Comparison of ENCODE assay signal across 30 cellular contexts in the genomic region with DNA sequence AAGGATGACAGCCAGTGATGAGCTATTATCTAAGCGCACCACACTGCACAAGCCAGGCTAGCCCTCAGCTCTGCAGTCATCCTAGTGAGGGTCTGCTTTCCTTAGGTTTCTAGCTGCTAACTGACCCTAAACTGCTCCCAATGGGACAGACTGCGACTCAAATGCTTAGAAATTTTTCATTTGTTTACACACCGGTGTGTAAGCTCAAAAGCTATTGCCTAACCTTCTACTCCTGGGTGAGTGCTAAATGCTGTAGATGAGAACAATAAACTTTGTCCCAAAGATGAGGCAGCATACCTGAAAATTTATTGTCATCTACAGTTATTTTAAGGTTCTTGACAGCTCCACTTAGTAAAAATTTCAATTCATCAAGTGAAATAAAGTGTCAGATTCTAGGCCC.
A peak's percentile ranks its signal among the peaks of the same experiment; 100 is the strongest.
DNase-seq lines count a peak whose midpoint lies in the region; ATAC-seq, FAIRE-seq and TF ChIP-seq lines count a peak whose summit lies in the region.
"Had no signal": no experiment of that assay in that cellular context is flagged by ENCODE, and none has a peak within 500 bp of the region (broad histone marks: within the 10 kb centered on the region; RNA-seq: fewer than 3 reads in every experiment).

No MANE protein-coding gene starts in this region.

- DNase-seq in DND-41 (no peak), bronchial epithelial cell (ENCODE audit: low read depth) (peak; percentile 14), left lung (no peak), neuronal stem cell (ENCODE audit: low spot score) (no peak), left colon (no peak), substantia nigra (lab: John Stamatoyannopoulos, UW) (no peak), GOT3 (lab: John Stamatoyannopoulos, UW) (no peak), globus pallidus (ENCODE audit: low spot score) (no peak)
- DNase-seq: CD8-positive, alpha-beta T cell; DMS 273 treated with DMSO at 0.1 percent for 48 hours; DMS79; GF-D8; Kasumi-1; NCI-H1105 treated with DMSO at 0.1 percent for 48 hours; NCI-H146; NCI-H1930; NCI-H446 treated with DMSO at 0.1 percent for 48 hours; NCI-H526; NCI-H82; NK-92 treated with Interleukin-12 subunit alpha and Interleukin-12 subunit beta, amount 100 ng/mL, for 24 hours; PC-9 had no signal

- no peaks in the 10 kb centered on the region for H4K20me1 ChIP-seq in DND-41 (ENCODE audit: insufficient read depth, low read length)

- H3K14ac ChIP-seq in neuronal stem cell (ENCODE audit: low read length), result no peak overlapping the region

- H2AFZ ChIP-seq in DND-41 (ENCODE audit: low read depth, low read length), result peak overlapping the region; percentile 1; the same call in 1 of the 2 replicates
- peak overlapping the region; percentile 25 for H2AFZ ChIP-seq in neuronal stem cell (ENCODE audit: low read length)
- H2AFZ ChIP-seq: PC-9 had no signal

- no peaks in the 10 kb centered on the region for H3K79me2 ChIP-seq in DND-41 (ENCODE audit: insufficient read depth, low read length)

- TF ChIP-seq CTCF in DND-41 (IDR thresholded peaks at IDR 0.05; ENCODE audit: borderline replicate concordance, extremely low read depth, low read length, poor library complexity, severe bottlenecking), result no peak
- TF ChIP-seq CTCF in bronchial epithelial cell (IDR thresholded peaks at IDR 0.05; ENCODE audit: insufficient read depth, low read length, severe bottlenecking), result no peak
- no peak for TF ChIP-seq CTCF in left lung (IDR thresholded peaks at IDR 0.05)

- H2BK12ac ChIP-seq in neuronal stem cell (ENCODE audit: low read length), result no peak overlapping the region

- H3K4me2 ChIP-seq in DND-41 (ENCODE audit: insufficient read depth, low read length) (no peak overlapping the region), neuronal stem cell (ENCODE audit: insufficient read depth, low read length, poor library complexity, severe bottlenecking) (no peak overlapping the region)
- H3K4me2 ChIP-seq: PC-9 had no signal

- H2BK15ac ChIP-seq in neuronal stem cell (ENCODE audit: low read length), result no peak overlapping the region

- H3K9ac ChIP-seq in DND-41 (ENCODE audit: low read depth, low read length) (no peak overlapping the region), neuronal stem cell (ENCODE audit: low read depth, low read length, poor library complexity) (no peak overlapping the region)

- FAIRE-seq in bronchial epithelial cell (lab: Jason Lieb, UNC), result no peak
- FAIRE-seq: GM12891, H1 had no signal

- H3K27ac ChIP-seq in DND-41 (ENCODE audit: low read length) (no peak overlapping the region), left lung (no peak overlapping the region), neuronal stem cell (replicated peaks; ENCODE audit: low read length) (no peak overlapping the region), substantia nigra (ENCODE audit: low read depth, low read length, poor library complexity, severe bottlenecking) (no peak overlapping the region)
- H3K27ac ChIP-seq: 22Rv1, C4-2B, HL-60, PC-9, SJSA1 had no signal

- intact Hi-C loops in left lung (cut with DNase I), result no loop called here
- intact Hi-C loops in left colon (cut with DNase I, micrococcal nuclease), result no loop called here

- H3K27me3 ChIP-seq in DND-41 (ENCODE audit: insufficient read depth, low read length, poor library complexity) (no peaks in the 10 kb centered on the region), bronchial epithelial cell (ENCODE audit: control insufficient read depth, insufficient read depth, low read length) (no peaks in the 10 kb centered on the region), left lung (no peaks in the 10 kb centered on the region), neuronal stem cell (ENCODE audit: control insufficient read depth in 3 of 3, insufficient read depth in 3 of 3, low read depth in 1 of 3, low read length in 3 of 3) (no peaks in the 10 kb centered on the region)
- H3K27me3 ChIP-seq: SJSA1 had no signal

- ATAC-seq in DND-41 (ENCODE audit: insufficient read depth, low read depth), result no peak
- ATAC-seq in left lung, result peak; percentile 81
- no peak for ATAC-seq in left colon
- ATAC-seq: CD8-positive, alpha-beta T cell; HCT116; K562; Right ventricle myocardium inferior had no signal

- H3K23ac ChIP-seq in neuronal stem cell (ENCODE audit: low read depth, low read length, poor library complexity), result no peak overlapping the region

- H3K18ac ChIP-seq in neuronal stem cell (ENCODE audit: low read length), result no peak overlapping the region

- no peaks in the 10 kb centered on the region for H3K4me1 ChIP-seq in DND-41 (ENCODE audit: insufficient read depth, low read length)
- no peaks in the 10 kb centered on the region for H3K4me1 ChIP-seq in left lung
- H3K4me1 ChIP-seq in neuronal stem cell (ENCODE audit: control insufficient read depth in 2 of 2, insufficient read depth in 1 of 2, low read depth in 1 of 2, low read length in 2 of 2), result no peaks in the 10 kb centered on the region
- H3K4me1 ChIP-seq: SJSA1 had no signal

- no peak overlapping the region for H4K8ac ChIP-seq in neuronal stem cell (ENCODE audit: low read depth, low read length)

- no peak overlapping the region for H2BK5ac ChIP-seq in neuronal stem cell (ENCODE audit: low read length)

- no peak overlapping the region for H2AK5ac ChIP-seq in neuronal stem cell (ENCODE audit: low read depth, low read length)

- no peak overlapping the region for H4K91ac ChIP-seq in neuronal stem cell (ENCODE audit: low read depth, low read length, poor library complexity)

- H3K79me1 ChIP-seq in neuronal stem cell (ENCODE audit: low read depth, low read length), result peaks cover 2% of the 10 kb centered on the region

- H3K4me3 ChIP-seq in DND-41 (ENCODE audit: low read depth in 1 of 2, low read length in 2 of 2) (no peak overlapping the region), bronchial epithelial cell (ENCODE audit: low read depth, low read length) (no peak overlapping the region), left lung (no peak overlapping the region), neuronal stem cell (ENCODE audit: low read length in 2 of 2) (no peak overlapping the region)
- H3K4me3 ChIP-seq: K562, PC-9, SJSA1 had no signal

- H2BK120ac ChIP-seq in neuronal stem cell (ENCODE audit: low read depth, low read length), result no peak overlapping the region

- H3K36me3 ChIP-seq in DND-41 (ENCODE audit: insufficient read depth, low read length) (no peaks in the 10 kb centered on the region), bronchial epithelial cell (ENCODE audit: control insufficient read depth, insufficient read depth, low read length) (no peaks in the 10 kb centered on the region), left lung (no peaks in the 10 kb centered on the region), neuronal stem cell (replicated peaks in 1 of 2; ENCODE audit: control insufficient read depth in 2 of 2, insufficient read depth in 2 of 2, low read length in 2 of 2) (peaks cover 0 to under 1% of the 10 kb centered on the region in 2 donors)
- H3K36me3 ChIP-seq: SJSA1 had no signal

- WGBS in neuronal stem cell (ENCODE audit: extremely low coverage in 2 of 2, insufficient read length in 2 of 2, insufficient replicate concordance in 1 of 2), 2 donors, result no CpG with 5 or more reads among the region's 3 CpGs

- H3K4ac ChIP-seq in neuronal stem cell (ENCODE audit: low read length), result no peak overlapping the region

- H3K9me3 ChIP-seq in DND-41 (ENCODE audit: insufficient read depth, low read length, severe bottlenecking) (peaks cover 20% of the 10 kb centered on the region), left lung (peaks cover 0 to 5% of the 10 kb centered on the region in 2 donors), neuronal stem cell (replicated peaks in 1 of 2; ENCODE audit: control insufficient read depth in 2 of 2, insufficient read depth in 1 of 2, low read depth in 1 of 2, low read length in 2 of 2) (peaks cover 6 to 20% of the 10 kb centered on the region in 2 donors)
- H3K9me3 ChIP-seq: SJSA1 had no signal
